In the genomic region with DNA sequence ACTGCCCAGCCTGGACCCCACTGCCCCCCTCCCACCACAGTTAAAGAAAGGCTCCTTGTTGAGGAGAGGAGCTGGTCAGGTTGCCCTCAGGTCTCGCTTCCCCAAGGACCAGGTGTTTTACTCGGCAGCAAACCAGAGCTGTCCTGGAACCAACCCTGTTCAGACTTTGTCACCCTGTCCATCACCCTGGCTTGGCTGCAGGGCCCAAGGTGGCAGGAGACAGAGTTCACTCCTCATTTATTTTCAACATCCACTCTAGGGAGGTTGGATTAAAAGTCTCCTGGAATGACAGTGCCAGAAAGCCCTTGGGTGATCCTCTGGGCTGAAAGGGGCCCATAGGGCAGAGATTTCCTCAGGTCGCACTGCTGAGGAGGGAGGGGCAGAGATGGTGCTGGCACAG, we compare ENCODE assay signal across 20 cellular contexts.
DNase-seq lines count a peak whose midpoint lies in the region; ATAC-seq, FAIRE-seq and TF ChIP-seq lines count a peak whose summit lies in the region.
"Had no signal": no experiment of that assay in that cellular context is flagged by ENCODE, and none has a peak within 500 bp of the region (broad histone marks: within the 10 kb centered on the region; RNA-seq: fewer than 3 reads in every experiment).

No MANE protein-coding gene starts in this region.

- TF ChIP-seq POLR2A in A549 (IDR thresholded peaks at IDR 0.05; ENCODE audit: low read length) (no peak), H1 (IDR thresholded peaks at IDR 0.05; ENCODE audit: control extremely low read depth in 1 of 2, low read depth in 2 of 2, low read length in 2 of 2) (no peak), right lobe of liver (IDR thresholded peaks at IDR 0.05) (no peak)

- intact Hi-C loops in right lobe of liver (cut with DNase I) (no loop called here), left ventricle myocardium superior (cut with micrococcal nuclease) (no loop called here)

- H3K36me3 ChIP-seq in NT2/D1 (ENCODE audit: insufficient read depth, insufficient read length, low read length) (no peaks in the 10 kb centered on the region), H1 (ENCODE audit: control insufficient read depth in 2 of 4, insufficient read depth in 4 of 4, low read length in 3 of 4) (no peaks in the 10 kb centered on the region), right lobe of liver (no peaks in the 10 kb centered on the region)
- H3K36me3 ChIP-seq: BLaER1 had no signal

- no peaks in the 10 kb centered on the region for H3K79me1 ChIP-seq in H1 (ENCODE audit: low read depth, low read length)

- H2BK12ac ChIP-seq in H1 (ENCODE audit: low read depth, low read length) = peak overlapping the region; percentile 92; the same call in 1 of the 2 replicates

- H4K20me1 ChIP-seq in H1 (replicated peaks in 1 of 2; ENCODE audit: control insufficient read depth in 1 of 2, insufficient read depth in 2 of 2, low read length in 2 of 2) = no peaks in the 10 kb centered on the region
- H4K20me1 ChIP-seq: BLaER1 had no signal

- no peak for TF ChIP-seq CTCF in A549 (IDR thresholded peaks at IDR 0.05)
- no peak for TF ChIP-seq CTCF in H1 (IDR thresholded peaks at IDR 0.05; ENCODE audit: control extremely low read depth in 1 of 3, insufficient read depth in 1 of 3, low read depth in 1 of 3, low read length in 3 of 3)
- no peak for TF ChIP-seq CTCF in right lobe of liver (IDR thresholded peaks at IDR 0.05)

- ATAC-seq in A549 = no peak
- ATAC-seq in right lobe of liver = peak; percentile 59 to 93 (median 62)
- no peak for ATAC-seq in left ventricle myocardium superior
- ATAC-seq: CD8-positive, alpha-beta T cell; GM12878 had no signal

- peak overlapping the region; percentile 81 for H3K18ac ChIP-seq in H1 (ENCODE audit: extremely low read depth, low read length)

- no peaks in the 10 kb centered on the region for H3K79me2 ChIP-seq in H1 (ENCODE audit: control insufficient read depth in 1 of 2, insufficient read depth in 2 of 2, low read length in 2 of 2)

- H4K91ac ChIP-seq in H1 (replicated peaks; ENCODE audit: insufficient read length, low read length) = peak overlapping the region; percentile 51

- H3K27ac ChIP-seq in A549 (peak overlapping the region; percentile 26 to 60; a peak in 1 of 6 replicates), H1 (ENCODE audit: low read depth, low read length) (no peak overlapping the region), right lobe of liver (no peak overlapping the region)
- H3K27ac ChIP-seq: BLaER1 had no signal

- no peak overlapping the region for H4K5ac ChIP-seq in H1 (ENCODE audit: insufficient read length, low read depth, low read length)

- H3K27me3 ChIP-seq in NT2/D1 (ENCODE audit: insufficient read depth, insufficient read length) = peaks cover 8% of the 10 kb centered on the region
- H3K27me3 ChIP-seq in H1 (replicated peaks in 1 of 4; ENCODE audit: control insufficient read depth in 3 of 4, extremely low read depth in 1 of 4, insufficient read depth in 3 of 4, low read length in 3 of 4) = no peaks in the 10 kb centered on the region
- H3K27me3 ChIP-seq in right lobe of liver = no peaks in the 10 kb centered on the region
- H3K27me3 ChIP-seq: BLaER1 had no signal

- TF ChIP-seq RAD21 in A549 (conservative IDR thresholded peaks at IDR 0.05 in 1 of 2, IDR thresholded peaks at IDR 0.05 in 1 of 2) = no peak
- TF ChIP-seq RAD21 in H1 (IDR thresholded peaks at IDR 0.05 in 1 of 2, conservative IDR thresholded peaks at IDR 0.05 in 1 of 2; ENCODE audit: low read depth in 2 of 2, low read length in 2 of 2) = no peak

- H3K4me2 ChIP-seq in A549 (peak overlapping the region; percentile 47; the same call in 2 of the 3 replicates), H1 (ENCODE audit: insufficient read depth in 1 of 2, low read depth in 2 of 2, low read length in 2 of 2) (peak overlapping the region; percentile 34 to 52; a peak in 3 of 4 replicates)
- H3K4me2 ChIP-seq: BLaER1 had no signal

- DNase-seq in A549 (ENCODE audit: low read depth in 1 of 2, low spot score in 1 of 2) = no peak
- DNase-seq in NT2/D1 (ENCODE audit: low read depth, low spot score) = no peak
- no peak for DNase-seq in H1 (ENCODE audit: low read depth in 1 of 2, low spot score in 2 of 2)
- DNase-seq in right lobe of liver = peak in 2 of 3 donors; percentile 59 to 63
- DNase-seq in inferior parietal cortex (ENCODE audit: extremely low spot score) = no peak
- no peak for DNase-seq in left ventricle myocardium superior
- no peak for DNase-seq in HT-29 (ENCODE audit: low spot score)
- DNase-seq in T-helper 2 cell treated with Interferon-gamma antibody and Interleukin-4, amounts not matched to agents 5 μg/mL and 100 μg/mL, for 36 hours (ENCODE audit: low spot score) = no peak
- DNase-seq: CD8-positive, alpha-beta T cell; DND-41; GDM1; HCEC 1CT; KBM-7; NCI-H1417 treated with DMSO at 0.1 percent for 48 hours; NCI-H1930; NCI-H2171; NCI-H446 had no signal

- H3K4me3 ChIP-seq in A549 (no peak overlapping the region), NT2/D1 (ENCODE audit: insufficient read length, low read depth) (no peak overlapping the region), H1 (ENCODE audit: extremely low read depth in 1 of 4, insufficient read depth in 2 of 4, low read depth in 3 of 4, low read length in 4 of 4) (0 out of 8 replicates have a peak overlapping the region, but pooled peaks of 1 of the 4 experiments have one; percentile 8), right lobe of liver (no peak overlapping the region)
- H3K4me3 ChIP-seq: BLaER1, GM12878 had no signal

- H3K9me3 ChIP-seq in A549 = no peaks in the 10 kb centered on the region
- no peaks in the 10 kb centered on the region for H3K9me3 ChIP-seq in NT2/D1 (ENCODE audit: insufficient read depth, low read length)
- H3K9me3 ChIP-seq in H1 (ENCODE audit: insufficient read depth in 2 of 2, low read depth in 1 of 2, low read length in 1 of 2) = no peaks in the 10 kb centered on the region
- H3K9me3 ChIP-seq in right lobe of liver = no peaks in the 10 kb centered on the region
- H3K9me3 ChIP-seq: BLaER1 had no signal

- CTCF ChIA-PET in A549 (lab: Yijun Ruan, JAX) (no interaction called here), H1 (lab: Charles Lee; ENCODE audit: partially characterized antibody) (interaction anchor here (1.0 to 2.0 kb wide), 3 partner anchors 12 to 140 kb away, joined by 3 to 5 read pairs (median 4); no protein-coding TSS in a partner anchor)

- H3K36me3 Mint-ChIP-seq in T-helper 2 cell treated with Interferon-gamma antibody and Interleukin-4, amounts not matched to agents 5 μg/mL and 100 μg/mL, for 36 hours (ENCODE audit: low read depth) = no peaks in the 10 kb centered on the region
- H3K36me3 Mint-ChIP-seq: CD8-positive, alpha-beta T cell had no signal

- no peak overlapping the region for H2AK5ac ChIP-seq in H1 (ENCODE audit: low read depth, low read length)

- peak overlapping the region; percentile 81; the same call in 1 of the 2 replicates for H2BK20ac ChIP-seq in H1 (ENCODE audit: low read length)

- H3K9ac ChIP-seq in NT2/D1 (ENCODE audit: insufficient read length, low read depth) = peak overlapping the region; percentile 57
- H3K9ac ChIP-seq in H1 (replicated peaks in 1 of 4; ENCODE audit: extremely low read depth in 1 of 4, low read depth in 3 of 4, low read length in 3 of 4) = no peak overlapping the region
- H3K9ac ChIP-seq: BLaER1 had no signal

- H3K23ac ChIP-seq in H1 (ENCODE audit: insufficient read length) = no peak overlapping the region

- no peaks in the 10 kb centered on the region for H3K27me3 Mint-ChIP-seq in T-helper 2 cell treated with Interferon-gamma antibody and Interleukin-4, amounts not matched to agents 5 μg/mL and 100 μg/mL, for 36 hours (ENCODE audit: low read depth)

- no peak overlapping the region; the same call in 1 of the 2 replicates for H4K8ac ChIP-seq in H1 (ENCODE audit: extremely low read depth, insufficient read depth, low read length)

- H3K23me2 ChIP-seq in H1 (ENCODE audit: low read depth, low read length) = no peaks in the 10 kb centered on the region

- no peaks in the 10 kb centered on the region for H3K9me3 Mint-ChIP-seq in T-helper 2 cell treated with Interferon-gamma antibody and Interleukin-4, amounts not matched to agents 5 μg/mL and 100 μg/mL, for 36 hours
- H3K9me3 Mint-ChIP-seq: CD8-positive, alpha-beta T cell had no signal

- H3K4me1 ChIP-seq in A549 (peaks cover 10% of the 10 kb centered on the region), NT2/D1 (ENCODE audit: insufficient read depth, insufficient read length) (peaks cover 53% of the 10 kb centered on the region), H1 (replicated peaks in 1 of 4; ENCODE audit: control insufficient read depth in 3 of 4, insufficient read depth in 4 of 4, low read length in 3 of 4) (peaks cover 18 to 39% (median 28%) of the 10 kb centered on the region in 4 experiments), right lobe of liver (peaks cover 0 to 12% (median 0%) of the 10 kb centered on the region in 4 donors)
- H3K4me1 ChIP-seq: BLaER1 had no signal

- no peak overlapping the region for H3K4me3 Mint-ChIP-seq in T-helper 2 cell treated with Interferon-gamma antibody and Interleukin-4, amounts not matched to agents 5 μg/mL and 100 μg/mL, for 36 hours
- H3K4me3 Mint-ChIP-seq: CD8-positive, alpha-beta T cell had no signal

- H3K4me1 Mint-ChIP-seq in T-helper 2 cell treated with Interferon-gamma antibody and Interleukin-4, amounts not matched to agents 5 μg/mL and 100 μg/mL, for 36 hours (ENCODE audit: low read depth) = no peaks in the 10 kb centered on the region

- FAIRE-seq in A549 (lab: Jason Lieb, UNC) (no peak), H1 (lab: Jason Lieb, UNC) (no peak)
- FAIRE-seq: GM12878, HTR-8/SVneo had no signal

- POLR2A ChIA-PET in A549 (lab: Yijun Ruan, JAX) = no interaction called here
- POLR2A ChIA-PET in H1 (lab: Charles Lee; ENCODE audit: partially characterized antibody) = no interaction called here

- H2BK5ac ChIP-seq in H1 (ENCODE audit: low read depth, low read length) = peak overlapping the region; percentile 62; the same call in 1 of the 2 replicates

- H3K4ac ChIP-seq in H1 (replicated peaks; ENCODE audit: insufficient read length, low read depth, low read length) = no peak overlapping the region

- no peak overlapping the region for H3K27ac Mint-ChIP-seq in T-helper 2 cell treated with Interferon-gamma antibody and Interleukin-4, amounts not matched to agents 5 μg/mL and 100 μg/mL, for 36 hours
- H3K27ac Mint-ChIP-seq: CD8-positive, alpha-beta T cell had no signal

- H2BK120ac ChIP-seq in H1 (replicated peaks; ENCODE audit: low read depth, low read length) = no peak overlapping the region

- peak overlapping the region; percentile 62; the same call in 1 of the 2 replicates for H2BK15ac ChIP-seq in H1 (ENCODE audit: low read length)

- no peak overlapping the region for H3K14ac ChIP-seq in H1 (ENCODE audit: insufficient read length)

- no peak for TF ChIP-seq EP300 in A549 (IDR thresholded peaks at IDR 0.05)
- TF ChIP-seq EP300 in H1 (IDR thresholded peaks at IDR 0.05; ENCODE audit: borderline replicate concordance in 1 of 2, low read depth in 2 of 2, low read length in 2 of 2) = no peak

- H3K56ac ChIP-seq in H1 (replicated peaks; ENCODE audit: insufficient read length, low read depth, low read length) = no peak overlapping the region

- no CpG with 5 or more reads among the region's 3 CpGs for WGBS in A549 (ENCODE audit: missing lambda C conversion rate)
- WGBS in H1 (ENCODE audit: extremely low coverage in 1 of 2, insufficient coverage in 1 of 2, insufficient read length in 1 of 2, insufficient replicate concordance in 2 of 2, low coverage in 1 of 2, low lambda C conversion rate in 2 of 2, missing lambda C conversion rate in 1 of 2), 2 experiments = 94% methylated on average over 2 of the region's 3 CpGs; no CpG with 5 or more reads in 1 of the 2 experiments
- no CpG with 5 or more reads among the region's 3 CpGs for WGBS in right lobe of liver (ENCODE audit: insufficient coverage, low coverage, low lambda C conversion rate, missing lambda C conversion rate)

- no peak overlapping the region for H2AFZ ChIP-seq in H1 (ENCODE audit: low read length)

Comparison
In these comparisons a context has a peak if more than half of its experiments do, and no peak if none do; other contexts are left out.
1. ATAC-seq: peak in right lobe of liver (4 of 4); none in A549 (0 of 2) and left ventricle myocardium superior (single experiment).
2. DNase-seq: peak in right lobe of liver (2 of 3); none in A549 (0 of 2), NT2/D1 (single experiment), H1 (0 of 2), inferior parietal cortex (single experiment), left ventricle myocardium superior (single experiment), HT-29 (single experiment) and T-helper 2 cell treated with Interferon-gamma antibody and Interleukin-4, amounts not matched to agents 5 μg/mL and 100 μg/mL, for 36 hours (single experiment).
3. H3K27ac ChIP-seq: peak in A549 (2 of 2); none in H1 (single experiment) and right lobe of liver (0 of 3).